In genomic region chr3:136152963-136153362, GRCh38 we compare ENCODE assay signal across 23 cellular contexts. TPM values are rescaled to one million over a fixed set of nuclear protein-coding genes. Genes with fewer than 3 reads are reported as not detected.
DNase-seq lines count a peak whose midpoint lies in the region; ATAC-seq, FAIRE-seq and TF ChIP-seq lines count a peak whose summit lies in the region.
"Had no signal": no experiment of that assay in that cellular context is flagged by ENCODE, and none has a peak within 500 bp of the region (broad histone marks: within the 10 kb centered on the region; RNA-seq: fewer than 3 reads in every experiment).

No MANE protein-coding gene starts in this region.

- H4K20me1 ChIP-seq in PC-9 (ENCODE audit: insufficient read depth) (peaks cover 73% of the 10 kb centered on the region), GM12878 (ENCODE audit: control insufficient read depth, insufficient read depth) (peaks cover 7% of the 10 kb centered on the region; the same call in 1 of the 2 replicates)

- BruUV-seq in PC-9 (replicated peaks; lab: Mats Ljungman, UMichigan) (no TSS peak), GM12878 (replicated peaks; lab: Mats Ljungman, UMichigan) (no TSS peak)

- peak overlapping the region; percentile 41 for H3K27ac Mint-ChIP-seq in activated T-cell treated with anti-CD3 and anti-CD28 coated beads, Interleukin-2, amount 50 U/mL, for 24 hours
- peak overlapping the region; percentile 86 to 95 for H3K27ac Mint-ChIP-seq in natural killer cell treated with Interleukin-12 subunit alpha and Interleukin-12 subunit beta and Interleukin-15 and Interleukin-18, amount 100 ng/mL, for 72 hours
- H3K27ac Mint-ChIP-seq in mesothelial cell of epicardium = no peak overlapping the region
- H3K27ac Mint-ChIP-seq: T-helper 2 cell treated with Interferon-gamma antibody and Interleukin-4, amounts not matched to agents 5 μg/mL and 100 μg/mL, for 36 hours had no signal

- H3K4me3 ChIP-seq in PC-9 (no peak overlapping the region), GM12878 (no peak overlapping the region)
- H3K4me3 ChIP-seq: BLaER1, right atrium auricular region, SJSA1 had no signal

- SMC1A ChIA-PET in GM12878 (lab: Charles Lee; ENCODE audit: uncharacterized antibody, unreplicated experiment) = no interaction called here

- H3K27ac ChIP-seq in PC-9 = 0 out of 2 replicates have a peak overlapping the region, but pooled peaks have one; percentile 6
- H3K27ac ChIP-seq in GM12878 (ENCODE audit: control insufficient read depth, insufficient read depth) = no peak overlapping the region
- H3K27ac ChIP-seq: BLaER1, right atrium auricular region, SJSA1 had no signal

- peak; percentile 47 for FAIRE-seq in GM12878 (lab: Jason Lieb, UNC)
- FAIRE-seq: A204.1, GM12891, H1 had no signal

- H3K9me2 ChIP-seq in PC-9 (ENCODE audit: insufficient read depth) = no peaks in the 10 kb centered on the region

- intact Hi-C loops in PC-9 (cut with micrococcal nuclease; ENCODE audit: unreplicated experiment) (loop anchor here (5.0 kb wide), 1 partner anchor 44 kb away; the partner anchor contains the start of gene MSL2), GM12878 (cut with micrococcal nuclease; ENCODE audit: unreplicated experiment) (no loop called here)

- no peaks in the 10 kb centered on the region for H3K9me3 Mint-ChIP-seq in activated T-cell treated with anti-CD3 and anti-CD28 coated beads, Interleukin-2, amount 50 U/mL, for 24 hours
- H3K9me3 Mint-ChIP-seq in activated T-cell treated with anti-CD3 and anti-CD28 coated beads, Interleukin-2, amount 50 U/mL, for 4 hours = no peaks in the 10 kb centered on the region
- no peaks in the 10 kb centered on the region for H3K9me3 Mint-ChIP-seq in natural killer cell treated with Interleukin-12 subunit alpha and Interleukin-12 subunit beta and Interleukin-15 and Interleukin-18, amount 100 ng/mL, for 72 hours
- no peaks in the 10 kb centered on the region for H3K9me3 Mint-ChIP-seq in mesothelial cell of epicardium
- H3K9me3 Mint-ChIP-seq: T-helper 2 cell treated with Interferon-gamma antibody and Interleukin-4, amounts not matched to agents 5 μg/mL and 100 μg/mL, for 36 hours had no signal

- H3K27me3 Mint-ChIP-seq in activated T-cell treated with anti-CD3 and anti-CD28 coated beads, Interleukin-2, amount 50 U/mL, for 24 hours = no peaks in the 10 kb centered on the region
- H3K27me3 Mint-ChIP-seq in activated T-cell treated with anti-CD3 and anti-CD28 coated beads, Interleukin-2, amount 50 U/mL, for 4 hours (ENCODE audit: low read depth) = no peaks in the 10 kb centered on the region
- H3K27me3 Mint-ChIP-seq in natural killer cell treated with Interleukin-12 subunit alpha and Interleukin-12 subunit beta and Interleukin-15 and Interleukin-18, amount 100 ng/mL, for 72 hours = no peaks in the 10 kb centered on the region
- no peaks in the 10 kb centered on the region for H3K27me3 Mint-ChIP-seq in mesothelial cell of epicardium (ENCODE audit: low read depth)

- H3K27me3 ChIP-seq in PC-9 (ENCODE audit: insufficient read depth, low read depth) (no peaks in the 10 kb centered on the region), GM12878 (replicated peaks in 1 of 2; ENCODE audit: control insufficient read depth in 2 of 2, insufficient read depth in 2 of 2, low read length in 1 of 2) (no peaks in the 10 kb centered on the region)
- H3K27me3 ChIP-seq: BLaER1, right atrium auricular region, SJSA1 had no signal

- H3K4me1 ChIP-seq in PC-9 (replicated peaks; ENCODE audit: insufficient read depth) = no peaks in the 10 kb centered on the region
- H3K4me1 ChIP-seq in GM12878 (ENCODE audit: control insufficient read depth, insufficient read depth, low read length) = no peaks in the 10 kb centered on the region
- H3K4me1 ChIP-seq: BLaER1 had no signal

- peaks cover 5% of the 10 kb centered on the region for H3F3A ChIP-seq in PC-9 (ENCODE audit: insufficient read depth, low read depth)

- in situ Hi-C loops in GM12878 (cut with MboI) = no loop called here

- no peak for ATAC-seq in activated T-cell treated with anti-CD3 and anti-CD28 coated beads, Interleukin-2, amount 50 U/mL, for 4 hours
- ATAC-seq in GM12878 = no peak
- peak in 1 of 2 donors; percentile 46 for ATAC-seq in natural killer cell treated with Interleukin-12 subunit alpha and Interleukin-12 subunit beta and Interleukin-15 and Interleukin-18, amount 100 ng/mL, for 72 hours
- no peak for ATAC-seq in GM18519 (IDR thresholded peaks at IDR 0.05; ENCODE audit: low FRiP score, unreplicated experiment)
- ATAC-seq: Panc1 had no signal

- no peak for TF ChIP-seq EP300 in GM12878 (IDR thresholded peaks at IDR 0.05; ENCODE audit: borderline replicate concordance in 1 of 2, control insufficient read depth in 1 of 2, low read depth in 2 of 2, low read length in 2 of 2)

- H3K36me3 Mint-ChIP-seq in activated T-cell treated with anti-CD3 and anti-CD28 coated beads, Interleukin-2, amount 50 U/mL, for 24 hours (ENCODE audit: low read depth) = peaks cover 59% of the 10 kb centered on the region
- peaks cover 28% of the 10 kb centered on the region for H3K36me3 Mint-ChIP-seq in activated T-cell treated with anti-CD3 and anti-CD28 coated beads, Interleukin-2, amount 50 U/mL, for 4 hours (ENCODE audit: insufficient read depth)
- H3K36me3 Mint-ChIP-seq in natural killer cell treated with Interleukin-12 subunit alpha and Interleukin-12 subunit beta and Interleukin-15 and Interleukin-18, amount 100 ng/mL, for 72 hours = peaks cover 22% of the 10 kb centered on the region
- H3K36me3 Mint-ChIP-seq in mesothelial cell of epicardium = peaks cover 10% of the 10 kb centered on the region

- POLR2A ChIA-PET in PC-9 (lab: Charles Lee; ENCODE audit: unreplicated experiment) = no interaction called here
- POLR2A ChIA-PET in GM12878 (lab: Charles Lee) = no interaction called here

- H3K79me2 ChIP-seq in PC-9 (ENCODE audit: low read depth) (peaks cover 95% of the 10 kb centered on the region), GM12878 (ENCODE audit: control insufficient read depth, insufficient read depth, low read length) (peaks cover 72% of the 10 kb centered on the region)

- no peak overlapping the region for H3K9ac ChIP-seq in GM12878 (ENCODE audit: control insufficient read depth, insufficient read depth, low read length)
- H3K9ac ChIP-seq: BLaER1 had no signal

- CTCF ChIA-PET in PC-9 (lab: Charles Lee) = no interaction called here
- CTCF ChIA-PET in GM12878 (lab: Yijun Ruan, JAX) = no interaction called here

- H3K36me3 ChIP-seq in PC-9 (ENCODE audit: low read depth) = peaks cover 22% of the 10 kb centered on the region
- H3K36me3 ChIP-seq in GM12878 (ENCODE audit: control insufficient read depth in 2 of 2, insufficient read depth in 2 of 2, low read length in 1 of 2) = peaks cover 0 to 23% of the 10 kb centered on the region in 2 experiments; a peak in 3 of 4 replicates

- no peak for TF ChIP-seq RAD21 in GM12878 (IDR thresholded peaks at IDR 0.05; ENCODE audit: insufficient read depth, low read depth, low read length)

- RAD21 ChIA-PET in GM12878 (lab: Charles Lee; ENCODE audit: unreplicated experiment) = no interaction called here

- H2AFZ ChIP-seq in PC-9 = no peak overlapping the region
- no peak overlapping the region for H2AFZ ChIP-seq in GM12878 (ENCODE audit: control insufficient read depth, low read depth, low read length)

- 98% methylated on average over 4 of the region's 4 CpGs for WGBS in GM12878 (ENCODE audit: insufficient coverage, insufficient replicate concordance, low lambda C conversion rate, missing lambda C conversion rate)

- no peaks in the 10 kb centered on the region for H3K9me3 ChIP-seq in PC-9 (ENCODE audit: insufficient read depth, low read depth)
- no peaks in the 10 kb centered on the region for H3K9me3 ChIP-seq in GM12878 (replicated peaks; ENCODE audit: control insufficient read depth, insufficient read depth, low read length)
- H3K9me3 ChIP-seq: right atrium auricular region, SJSA1 had no signal

- TF ChIP-seq CTCF in PC-9 (conservative IDR thresholded peaks at IDR 0.05) = no peak
- TF ChIP-seq CTCF in GM12878 (IDR thresholded peaks at IDR 0.05 in 2 of 3, conservative IDR thresholded peaks at IDR 0.05 in 1 of 3; ENCODE audit: control insufficient read depth in 2 of 3, extremely low read depth in 1 of 3, insufficient read depth in 1 of 3, low read depth in 3 of 3, low read length in 3 of 3) = no peak
- no peak for TF ChIP-seq CTCF in mesothelial cell of epicardium (IDR thresholded peaks at IDR 0.05; ENCODE audit: unreplicated experiment)

- peaks cover 76% of the 10 kb centered on the region for H3K4me1 Mint-ChIP-seq in activated T-cell treated with anti-CD3 and anti-CD28 coated beads, Interleukin-2, amount 50 U/mL, for 24 hours (ENCODE audit: low read depth)
- peaks cover 77% of the 10 kb centered on the region for H3K4me1 Mint-ChIP-seq in activated T-cell treated with anti-CD3 and anti-CD28 coated beads, Interleukin-2, amount 50 U/mL, for 4 hours (ENCODE audit: low read depth)
- H3K4me1 Mint-ChIP-seq in natural killer cell treated with Interleukin-12 subunit alpha and Interleukin-12 subunit beta and Interleukin-15 and Interleukin-18, amount 100 ng/mL, for 72 hours (ENCODE audit: low read depth in 2 of 2) = peaks cover 61 to 78% of the 10 kb centered on the region in 2 donors
- peaks cover 24% of the 10 kb centered on the region for H3K4me1 Mint-ChIP-seq in mesothelial cell of epicardium

- H3K4me2 ChIP-seq in PC-9 = no peak overlapping the region
- no peak overlapping the region for H3K4me2 ChIP-seq in GM12878 (ENCODE audit: control insufficient read depth, insufficient read depth)
- H3K4me2 ChIP-seq: BLaER1 had no signal

- no peak for TF ChIP-seq POLR2A in GM12878 (IDR thresholded peaks at IDR 0.05; ENCODE audit: low read depth, low read length)

- no peak for DNase-seq in activated T-cell treated with anti-CD3 and anti-CD28 coated beads, Interleukin-2, amount 50 U/mL, for 24 hours
- DNase-seq in activated T-cell treated with anti-CD3 and anti-CD28 coated beads, Interleukin-2, amount 50 U/mL, for 4 hours = no peak
- DNase-seq in PC-9 (no peak), GM12878 (ENCODE audit: low read depth, low spot score) (no peak), mesothelial cell of epicardium (ENCODE audit: low spot score in 2 of 2, unreplicated experiment in 2 of 2) (no peak)
- DNase-seq in natural killer cell treated with Interleukin-12 subunit alpha and Interleukin-12 subunit beta and Interleukin-15 and Interleukin-18, amount 100 ng/mL, for 72 hours (ENCODE audit: low spot score) = no peak
- DNase-seq in stimulated activated CD8-positive, alpha-beta memory T cell treated with anti-CD3 and anti-CD28 coated beads, Interleukin-4, amount 100 ng/mL, for 48 hours = no peak
- DNase-seq: amniotic stem cell; dermis blood vessel endothelial cell; NCI-H1930; NCI-H226; NCI-H82; occipital lobe; stimulated activated CD4-positive, alpha-beta T cell treated with anti-CD3 and anti-CD28 coated beads, Interleukin-12 subunit alpha, Interleukin-12 subunit beta, amount 100 ng/mL, for 4 hours had no signal

- H3K4me3 Mint-ChIP-seq in activated T-cell treated with anti-CD3 and anti-CD28 coated beads, Interleukin-2, amount 50 U/mL, for 24 hours = no peak overlapping the region
- H3K4me3 Mint-ChIP-seq in activated T-cell treated with anti-CD3 and anti-CD28 coated beads, Interleukin-2, amount 50 U/mL, for 4 hours = no peak overlapping the region
- H3K4me3 Mint-ChIP-seq in natural killer cell treated with Interleukin-12 subunit alpha and Interleukin-12 subunit beta and Interleukin-15 and Interleukin-18, amount 100 ng/mL, for 72 hours = peak overlapping the region; percentile 82
- H3K4me3 Mint-ChIP-seq in mesothelial cell of epicardium = no peak overlapping the region
- H3K4me3 Mint-ChIP-seq: T-helper 2 cell treated with Interferon-gamma antibody and Interleukin-4, amounts not matched to agents 5 μg/mL and 100 μg/mL, for 36 hours had no signal

RNA-seq across cellular contexts. Expression of gene MSL2, which starts 43.2 kb away (rescaled TPM):
- 10 to 100 TPM; 42.8 to 47.2 (median 46.8) TPM for total RNA-seq in activated T-cell treated with anti-CD3 and anti-CD28 coated beads, Interleukin-2, amount 50 U/mL, for 4 hours
- total RNA-seq in PC-9 (2021) (31.1 and 34.1 TPM in 2 replicates), GM12878 (2014; rRNA removed) (10.3 and 11.6 TPM in 2 replicates), GM12878 (2014; rRNA removed; fragmentation: Illumina TruSeq; extraction: Trizol) (17.5 and 17.9 TPM in 2 replicates), GM12878 (2021) (30.7 and 31.7 TPM in 2 replicates), mesothelial cell of epicardium (43.2 to 44.5 TPM (median 43.5 TPM) in 3 replicates)
- total RNA-seq in GM12878 (2013; cell fraction: nucleolus; rRNA removed) = 68.7 and 77.6 TPM in 2 replicates
- 11.6 TPM for polyA plus RNA-seq in GM12878 (2011; ENCODE audit: low read depth)
- polyA plus RNA-seq in GM12878 (2011; rRNA removed) (26.9 and 29.8 TPM in 2 replicates), GM12878 (2014; fragmentation: Illumina TruSeq; extraction: Trizol) (21.5 and 32.2 TPM in 2 replicates), GM12878 (2014; fragmentation: Nextera tagmentation; extraction: Ambion mirVana) (1 to 10 TPM; 3.5 TPM), GM12878 (2014; rRNA removed) (10.7 and 10.9 TPM in 2 replicates), GM12878 (2016; fragmentation: Nextera tagmentation; extraction: Ambion mirVana) (1 to 10 TPM; 4.9 to 8.3 TPM)
- polyA plus RNA-seq in GM12878 (2011; cell fraction: cytosol; rRNA removed) = 10.6 and 19.8 TPM in 2 replicates
- 12.1 and 14.3 TPM in 2 replicates for polyA plus RNA-seq in GM12878 (2011; cell fraction: nucleus; rRNA removed)
- 16.7 and 16.9 TPM in 2 replicates for polyA plus RNA-seq in GM12878 (2012)
- 24.4 and 39.5 TPM in 2 replicates for polyA minus RNA-seq in GM12878 (2011; rRNA and poly(A)+ RNA removed)
- polyA minus RNA-seq in GM12878 (2011; cell fraction: cytosol; rRNA and poly(A)+ RNA removed) = 9.9 and 10.8 TPM in 2 replicates
- 13.2 and 22.3 TPM in 2 replicates for polyA minus RNA-seq in GM12878 (2011; cell fraction: nucleus; rRNA and poly(A)+ RNA removed)
- 10 to 100 TPM; 48.7 to 57.6 TPM for total RNA-seq in natural killer cell treated with Interleukin-12 subunit alpha and Interleukin-12 subunit beta and Interleukin-15 and Interleukin-18, amount 100 ng/mL, for 72 hours
